26 cellular contexts compared by ENCODE assay signal in genomic region chr14:75612157-75612556, GRCh38.
"Had no signal": no experiment of that assay in that cellular context is flagged by ENCODE, and none has a peak within 500 bp of the region (broad histone marks: within the 10 kb centered on the region; RNA-seq: fewer than 3 reads in every experiment).

No MANE protein-coding gene starts in this region.

- H3K36me3 ChIP-seq: brain microvascular endothelial cell, esophagus squamous epithelium, gastroesophageal sphincter had no signal

- H3K27me3 ChIP-seq: brain microvascular endothelial cell, esophagus squamous epithelium, gastroesophageal sphincter had no signal

- ATAC-seq: activated naive CD4-positive, alpha-beta T cell treated with anti-CD3 and anti-CD28 coated beads, Interleukin-2, amount 50 U/mL, for 72 hours; activated T-cell treated with anti-CD3 and anti-CD28 coated beads, Interleukin-2, amount 50 U/mL, for 72 hours; gastroesophageal sphincter; WTC11 had no signal

- DNase-seq: activated CD4-positive, alpha-beta memory T cell treated with anti-CD3 and anti-CD28 coated beads, Interleukin-2, amount 10 ng/mL, durations not matched to agents 7 days and 5 days; activated CD4-positive, alpha-beta T cell treated with anti-CD3 and anti-CD28 coated beads for 1 hour; activated CD4-positive, alpha-beta T cell treated with anti-CD3 and anti-CD28 coated beads for 4 hours; activated CD4-positive, alpha-beta T cell treated with anti-CD3 and anti-CD28 coated beads, Interleukin-2, amount 10 ng/mL, durations not matched to agents 7 days and 5 days; activated CD4-positive, alpha-beta T cell treated with anti-CD3 and anti-CD28 coated beads, Interleukin-2, amount 50 U/mL, for 4 hours; activated CD8-positive, alpha-beta memory T cell treated with anti-CD3 and anti-CD28 coated beads, Interleukin-2, amount 50 U/mL, for 48 hours; activated gamma-delta T cell; activated naive CD4-positive, alpha-beta T cell; activated naive CD4-positive, alpha-beta T cell treated with anti-CD3 and anti-CD28 coated beads, Interleukin-2, amount 10 ng/mL, durations not matched to agents 7 days and 5 days; activated naive CD8-positive, alpha-beta T cell treated with anti-CD3 and anti-CD28 coated beads, Interleukin-2, amount 10 ng/mL, durations not matched to agents 7 days and 5 days; activated T-cell treated with anti-CD3 and anti-CD28 coated beads for 4 hours; activated T-cell treated with anti-CD3 and anti-CD28 coated beads, Interleukin-2, amount 50 U/mL, for 24 hours; activated T-cell treated with anti-CD3 and anti-CD28 coated beads, Interleukin-2, amount 50 U/mL, for 72 hours; amniotic stem cell; anterior cingulate cortex; brain microvascular endothelial cell; caudate nucleus; cortex of kidney; effector CD8-positive, alpha-beta T cell; esophagus squamous epithelium; foreskin melanocyte; T-helper 2 cell had no signal

- H3K27ac ChIP-seq: brain microvascular endothelial cell, epithelial cell of prostate, esophagus squamous epithelium, gastroesophageal sphincter had no signal

- H3K4me3 ChIP-seq: esophagus squamous epithelium, gastroesophageal sphincter had no signal
